Comparison of ENCODE assay signal across 18 cellular contexts in genomic region chr12:51437471-51437870, GRCh38. TPM values are rescaled to one million over a fixed set of nuclear protein-coding genes. Genes with fewer than 3 reads are reported as not detected.
DNase-seq lines count a peak whose midpoint lies in the region; ATAC-seq, FAIRE-seq and TF ChIP-seq lines count a peak whose summit lies in the region.
"Had no signal": no experiment of that assay in that cellular context is flagged by ENCODE, and none has a peak within 500 bp of the region (broad histone marks: within the 10 kb centered on the region; RNA-seq: fewer than 3 reads in every experiment).

No MANE protein-coding gene starts in this region.

- POLR2A ChIA-PET in activated CD8-positive, alpha-beta T cell treated with anti-CD3 and anti-CD28 coated beads, Interleukin-2, amount 10 ng/mL, durations not matched to agents 7 days and 5 days (lab: Charles Lee): no interaction called here
- POLR2A ChIA-PET in activated CD8-positive, alpha-beta T cell treated with anti-CD3 and anti-CD28 coated beads for 36 hours (lab: Charles Lee): no interaction called here
- POLR2A ChIA-PET in endothelial cell of umbilical vein (lab: Charles Lee): no interaction called here

- no peaks in the 10 kb centered on the region for H3K9me1 ChIP-seq in endothelial cell of umbilical vein (replicated peaks; ENCODE audit: control insufficient read depth, extremely low read depth, insufficient read depth, low read length)

- H3K27ac Mint-ChIP-seq in activated CD8-positive, alpha-beta T cell treated with anti-CD3 and anti-CD28 coated beads, Interleukin-2, amount 10 ng/mL, durations not matched to agents 7 days and 5 days: peak overlapping the region; percentile 18
- no peak overlapping the region for H3K27ac Mint-ChIP-seq in activated CD8-positive, alpha-beta T cell treated with anti-CD3 and anti-CD28 coated beads for 36 hours
- H3K27ac Mint-ChIP-seq in mesothelial cell of epicardium: no peak overlapping the region
- H3K27ac Mint-ChIP-seq: B cell; CD4-positive, alpha-beta T cell; GM23338 had no signal

- peaks cover 48% of the 10 kb centered on the region for H3K4me1 Mint-ChIP-seq in activated CD8-positive, alpha-beta T cell treated with anti-CD3 and anti-CD28 coated beads, Interleukin-2, amount 10 ng/mL, durations not matched to agents 7 days and 5 days (ENCODE audit: low read depth)
- H3K4me1 Mint-ChIP-seq in activated CD8-positive, alpha-beta T cell treated with anti-CD3 and anti-CD28 coated beads for 36 hours (ENCODE audit: low read depth): peaks cover 12% of the 10 kb centered on the region
- H3K4me1 Mint-ChIP-seq in mesothelial cell of epicardium: peaks cover 13% of the 10 kb centered on the region

- CTCF ChIA-PET in activated CD8-positive, alpha-beta T cell treated with anti-CD3 and anti-CD28 coated beads, Interleukin-2, amount 10 ng/mL, durations not matched to agents 7 days and 5 days (lab: Charles Lee): no interaction called here
- CTCF ChIA-PET in activated CD8-positive, alpha-beta T cell treated with anti-CD3 and anti-CD28 coated beads for 36 hours (lab: Charles Lee): interaction anchor here (0.7 to 1.7 kb wide), 4 partner anchors 15 to 95 kb away, joined by 3 to 4 read pairs (median 3); no protein-coding TSS in a partner anchor
- CTCF ChIA-PET in endothelial cell of umbilical vein (lab: Charles Lee): interaction anchor here (1.1 to 1.2 kb wide), 2 partner anchors 16 to 438 kb away, joined by 3 to 4 read pairs; no protein-coding TSS in a partner anchor

- no peaks in the 10 kb centered on the region for H3K4me1 ChIP-seq in endothelial cell of umbilical vein (ENCODE audit: control insufficient read depth, extremely low read depth, insufficient read depth, low read length)
- no peaks in the 10 kb centered on the region for H3K4me1 ChIP-seq in trophoblast cell (ENCODE audit: control insufficient read depth in 1 of 2, insufficient read depth in 2 of 2, low read length in 2 of 2)

- TF ChIP-seq CTCF in activated CD8-positive, alpha-beta T cell treated with anti-CD3 and anti-CD28 coated beads for 36 hours (IDR thresholded peaks at IDR 0.05): no peak
- TF ChIP-seq CTCF in endothelial cell of umbilical vein (IDR thresholded peaks at IDR 0.05; ENCODE audit: extremely low read depth in 1 of 2, insufficient read depth in 1 of 2, low read depth in 1 of 2, low read length in 2 of 2) (no peak), mesothelial cell of epicardium (IDR thresholded peaks at IDR 0.05; ENCODE audit: unreplicated experiment) (no peak)

- no peak overlapping the region for H3K4me3 Mint-ChIP-seq in activated CD8-positive, alpha-beta T cell treated with anti-CD3 and anti-CD28 coated beads, Interleukin-2, amount 10 ng/mL, durations not matched to agents 7 days and 5 days
- H3K4me3 Mint-ChIP-seq in activated CD8-positive, alpha-beta T cell treated with anti-CD3 and anti-CD28 coated beads for 36 hours: no peak overlapping the region
- H3K4me3 Mint-ChIP-seq in mesothelial cell of epicardium: no peak overlapping the region
- H3K4me3 Mint-ChIP-seq: B cell; CD4-positive, alpha-beta T cell; GM23338 had no signal

- no peaks in the 10 kb centered on the region for H3K79me2 ChIP-seq in endothelial cell of umbilical vein (ENCODE audit: control insufficient read depth, insufficient read depth, low read length)
- H3K79me2 ChIP-seq in trophoblast cell (ENCODE audit: control insufficient read depth, insufficient read depth, low read length, poor library complexity): no peaks in the 10 kb centered on the region

- H3K9me3 ChIP-seq in endothelial cell of umbilical vein (replicated peaks; ENCODE audit: control insufficient read depth, insufficient read depth, low read length) (no peaks in the 10 kb centered on the region), trophoblast cell (ENCODE audit: insufficient read depth, low read depth, low read length) (no peaks in the 10 kb centered on the region)

- H3K36me3 Mint-ChIP-seq in activated CD8-positive, alpha-beta T cell treated with anti-CD3 and anti-CD28 coated beads, Interleukin-2, amount 10 ng/mL, durations not matched to agents 7 days and 5 days (ENCODE audit: low read depth): peaks cover 6% of the 10 kb centered on the region
- H3K36me3 Mint-ChIP-seq in activated CD8-positive, alpha-beta T cell treated with anti-CD3 and anti-CD28 coated beads for 36 hours (ENCODE audit: low read depth): no peaks in the 10 kb centered on the region
- H3K36me3 Mint-ChIP-seq in mesothelial cell of epicardium: no peaks in the 10 kb centered on the region

- H2AK5ac ChIP-seq in trophoblast cell (ENCODE audit: low read length): no peak overlapping the region

- no peak for TF ChIP-seq POLR2A in endothelial cell of umbilical vein (IDR thresholded peaks at IDR 0.05; ENCODE audit: low read depth, low read length)

- no peak overlapping the region for H4K12ac ChIP-seq in trophoblast cell (ENCODE audit: low read depth, low read length)

- H2BK120ac ChIP-seq in trophoblast cell (ENCODE audit: insufficient read depth, low read length, poor library complexity): no peak overlapping the region

- H3K9ac ChIP-seq in endothelial cell of umbilical vein (replicated peaks; ENCODE audit: extremely low read depth, insufficient read depth, low read length): no peak overlapping the region
- H3K9ac ChIP-seq in trophoblast cell (ENCODE audit: low read length): no peak overlapping the region

- H3K23ac ChIP-seq in trophoblast cell (ENCODE audit: low read length): no peak overlapping the region

- intact Hi-C loops in activated CD8-positive, alpha-beta T cell treated with anti-CD3 and anti-CD28 coated beads for 36 hours (cut with micrococcal nuclease): no loop called here
- intact Hi-C loops in endothelial cell of umbilical vein (cut with micrococcal nuclease): no loop called here

- no peak overlapping the region for H3K18ac ChIP-seq in trophoblast cell (ENCODE audit: low read length)

- no peak overlapping the region for H2BK5ac ChIP-seq in trophoblast cell (ENCODE audit: low read depth, low read length, poor library complexity)

- WGBS in trophoblast cell (ENCODE audit: extremely low coverage, insufficient coverage, insufficient read length): no CpG with 5 or more reads among the region's 2 CpGs

- no peak overlapping the region for H4K91ac ChIP-seq in trophoblast cell (ENCODE audit: low read depth, low read length)

- no peak overlapping the region for H4K8ac ChIP-seq in trophoblast cell (ENCODE audit: low read depth, low read length)

- no peak for ATAC-seq in activated CD8-positive, alpha-beta T cell treated with anti-CD3 and anti-CD28 coated beads, Interleukin-2, amount 10 ng/mL, durations not matched to agents 7 days and 5 days
- ATAC-seq in activated CD8-positive, alpha-beta T cell treated with anti-CD3 and anti-CD28 coated beads for 36 hours: no peak
- no peak for ATAC-seq in HG03565 (IDR thresholded peaks at IDR 0.05; ENCODE audit: unreplicated experiment)
- ATAC-seq: GM23338 had no signal

- H3K4me2 ChIP-seq in endothelial cell of umbilical vein (ENCODE audit: insufficient read depth, low read length) (no peak overlapping the region), trophoblast cell (ENCODE audit: low read length) (no peak overlapping the region)
- H3K4me2 ChIP-seq: GM23338 had no signal

- H3K4me3 ChIP-seq in endothelial cell of umbilical vein (replicated peaks in 1 of 3; ENCODE audit: insufficient read depth in 1 of 3, low read depth in 1 of 3, low read length in 3 of 3) (no peak overlapping the region), trophoblast cell (ENCODE audit: low read depth, low read length) (no peak overlapping the region)
- H3K4me3 ChIP-seq: GM23338 had no signal

- H3K9me3 Mint-ChIP-seq in activated CD8-positive, alpha-beta T cell treated with anti-CD3 and anti-CD28 coated beads, Interleukin-2, amount 10 ng/mL, durations not matched to agents 7 days and 5 days (ENCODE audit: insufficient read depth): no peaks in the 10 kb centered on the region
- H3K9me3 Mint-ChIP-seq in activated CD8-positive, alpha-beta T cell treated with anti-CD3 and anti-CD28 coated beads for 36 hours: no peaks in the 10 kb centered on the region
- peaks cover 7% of the 10 kb centered on the region for H3K9me3 Mint-ChIP-seq in mesothelial cell of epicardium
- H3K9me3 Mint-ChIP-seq: CD4-positive, alpha-beta T cell; GM23338 had no signal

- DNase-seq in activated CD8-positive, alpha-beta T cell treated with anti-CD3 and anti-CD28 coated beads, Interleukin-2, amount 10 ng/mL, durations not matched to agents 7 days and 5 days: no peak
- no peak for DNase-seq in activated CD8-positive, alpha-beta T cell treated with anti-CD3 and anti-CD28 coated beads for 36 hours
- DNase-seq in NCI-H774 (lab: John Stamatoyannopoulos, UW): peak; percentile 45
- DNase-seq in endothelial cell of umbilical vein (ENCODE audit: low read depth, low spot score): peak; percentile 55
- DNase-seq in trophoblast cell: no peak
- no peak for DNase-seq in activated CD8-positive, alpha-beta memory T cell treated with anti-CD3 and anti-CD28 coated beads, Interleukin-2, amount 50 U/mL, for 4 hours
- no peak for DNase-seq in mesothelial cell of epicardium (ENCODE audit: low spot score in 2 of 2, unreplicated experiment in 2 of 2)
- DNase-seq: ACHN; C1 segment of cervical spinal cord; Calu3; CD4-positive, alpha-beta T cell; DMS79; H7 had no signal

- dilution Hi-C loops in endothelial cell of umbilical vein (cut with MboI; ENCODE audit: extremely low pct_ligation_motif_present, low sequenced_read_pairs): no loop called here

- H4K20me1 ChIP-seq in endothelial cell of umbilical vein (replicated peaks; ENCODE audit: control insufficient read depth, extremely low read depth, insufficient read depth, low read length): no peaks in the 10 kb centered on the region

- H3K4ac ChIP-seq in trophoblast cell (ENCODE audit: low read depth, low read length): peak overlapping the region; percentile 40

- no peak overlapping the region for H3K14ac ChIP-seq in trophoblast cell (ENCODE audit: low read length)

- H3K36me3 ChIP-seq in endothelial cell of umbilical vein (ENCODE audit: control insufficient read depth in 2 of 2, extremely low read depth in 1 of 2, insufficient read depth in 2 of 2, low read length in 2 of 2) (no peaks in the 10 kb centered on the region), trophoblast cell (ENCODE audit: control insufficient read depth in 1 of 2, insufficient read depth in 2 of 2, low read length in 2 of 2) (peaks cover 10 to 27% of the 10 kb centered on the region in 2 experiments)

- no peak overlapping the region for H2BK12ac ChIP-seq in trophoblast cell (ENCODE audit: low read length)

- H3K27ac ChIP-seq in endothelial cell of umbilical vein (ENCODE audit: insufficient read depth, low read depth, low read length) (no peak overlapping the region), trophoblast cell (ENCODE audit: low read depth, low read length) (no peak overlapping the region)
- H3K27ac ChIP-seq: HL-60 had no signal

- H3K27me3 Mint-ChIP-seq in activated CD8-positive, alpha-beta T cell treated with anti-CD3 and anti-CD28 coated beads, Interleukin-2, amount 10 ng/mL, durations not matched to agents 7 days and 5 days (ENCODE audit: low read depth): peaks cover 5% of the 10 kb centered on the region
- no peaks in the 10 kb centered on the region for H3K27me3 Mint-ChIP-seq in activated CD8-positive, alpha-beta T cell treated with anti-CD3 and anti-CD28 coated beads for 36 hours
- no peaks in the 10 kb centered on the region for H3K27me3 Mint-ChIP-seq in mesothelial cell of epicardium (ENCODE audit: low read depth)
- H3K27me3 Mint-ChIP-seq: B cell; CD4-positive, alpha-beta T cell had no signal

- FAIRE-seq in endothelial cell of umbilical vein (lab: Jason Lieb, UNC): no peak
- FAIRE-seq: GM12892 had no signal

- H2AFZ ChIP-seq in endothelial cell of umbilical vein (ENCODE audit: low read depth, low read length) (no peak overlapping the region), trophoblast cell (ENCODE audit: insufficient read depth, low read length, poor library complexity) (no peak overlapping the region)
- H2AFZ ChIP-seq: GM23338 had no signal

- no TSS peak for BruUV-seq in endothelial cell of umbilical vein (replicated peaks; lab: Mats Ljungman, UMichigan)

- H3K27me3 ChIP-seq in endothelial cell of umbilical vein (ENCODE audit: control insufficient read depth in 2 of 2, insufficient read depth in 2 of 2, low read length in 2 of 2) (peaks cover 0 to 3% of the 10 kb centered on the region in 2 experiments), trophoblast cell (ENCODE audit: insufficient read depth, low read length) (no peaks in the 10 kb centered on the region)

- no peaks in the 10 kb centered on the region for H3K79me1 ChIP-seq in trophoblast cell (ENCODE audit: low read length)

RNA-seq across cellular contexts. Expression of gene SLC4A8, which starts 12.8 kb away (rescaled TPM):
- 10 to 100 TPM; 11.4 to 12.6 TPM for total RNA-seq in activated CD8-positive, alpha-beta T cell treated with anti-CD3 and anti-CD28 coated beads, Interleukin-2, amount 10 ng/mL, durations not matched to agents 7 days and 5 days
- 1 to 10 TPM; 1.1 to 2.7 TPM for total RNA-seq in activated CD8-positive, alpha-beta T cell treated with anti-CD3 and anti-CD28 coated beads for 36 hours
- total RNA-seq in endothelial cell of umbilical vein (7.1 and 9.7 TPM in 2 replicates), mesothelial cell of epicardium (17.5 to 21.2 TPM (median 17.6 TPM) in 3 replicates)
- 3.0 and 4.7 TPM in 2 replicates for polyA plus RNA-seq in endothelial cell of umbilical vein
- 2.4 and 3.2 TPM in 2 replicates for polyA plus RNA-seq in endothelial cell of umbilical vein (2011; cell fraction: cytosol; rRNA removed)
- polyA plus RNA-seq in endothelial cell of umbilical vein (2011; cell fraction: nucleus; rRNA removed): 6.9 and 7.4 TPM in 2 replicates
- polyA plus RNA-seq in endothelial cell of umbilical vein (2012): 2.6 and 5.2 TPM in 2 replicates
- 8.2 and 13.0 TPM in 2 replicates for polyA minus RNA-seq in endothelial cell of umbilical vein
- polyA minus RNA-seq in endothelial cell of umbilical vein (2011; cell fraction: cytosol; rRNA and poly(A)+ RNA removed): not detected
- polyA minus RNA-seq in endothelial cell of umbilical vein (2011; cell fraction: nucleus; rRNA and poly(A)+ RNA removed): 9.4 and 11.9 TPM in 2 replicates
- 46.9 and 48.0 TPM in 2 replicates for polyA plus RNA-seq in trophoblast cell (2013)

RNA-seq across cellular contexts. Expression of gene GALNT6, which starts 46.3 kb away (rescaled TPM):
- 10 to 100 TPM; 40.4 to 43.1 TPM for total RNA-seq in activated CD8-positive, alpha-beta T cell treated with anti-CD3 and anti-CD28 coated beads, Interleukin-2, amount 10 ng/mL, durations not matched to agents 7 days and 5 days
- 10 to 100 TPM; 18.0 to 22.3 TPM for total RNA-seq in activated CD8-positive, alpha-beta T cell treated with anti-CD3 and anti-CD28 coated beads for 36 hours
- total RNA-seq in endothelial cell of umbilical vein (38.3 and 39.2 TPM in 2 replicates), mesothelial cell of epicardium (12.8 to 14.3 TPM (median 13.8 TPM) in 3 replicates)
- polyA plus RNA-seq in endothelial cell of umbilical vein: 13.8 and 18.7 TPM in 2 replicates
- polyA plus RNA-seq in endothelial cell of umbilical vein (2011; cell fraction: cytosol; rRNA removed): 18.8 and 20.6 TPM in 2 replicates
- 14.1 and 16.7 TPM in 2 replicates for polyA plus RNA-seq in endothelial cell of umbilical vein (2011; cell fraction: nucleus; rRNA removed)
- 24.9 and 66.5 TPM in 2 replicates for polyA plus RNA-seq in endothelial cell of umbilical vein (2012)
- polyA minus RNA-seq in endothelial cell of umbilical vein: 22.0 and 25.6 TPM in 2 replicates
- polyA minus RNA-seq in endothelial cell of umbilical vein (2011; cell fraction: cytosol; rRNA and poly(A)+ RNA removed): not detected
- polyA minus RNA-seq in endothelial cell of umbilical vein (2011; cell fraction: nucleus; rRNA and poly(A)+ RNA removed): 13.3 and 16.1 TPM in 2 replicates
- polyA plus RNA-seq in trophoblast cell (2013): 65.5 and 68.0 TPM in 2 replicates

Comparison
In these comparisons a context has a peak if more than half of its experiments do, and no peak if none do; other contexts are left out.
1. DNase-seq: peak in NCI-H774 (single experiment) and endothelial cell of umbilical vein (single experiment); none in activated CD8-positive, alpha-beta T cell treated with anti-CD3 and anti-CD28 coated beads, Interleukin-2, amount 10 ng/mL, durations not matched to agents 7 days and 5 days (single experiment), activated CD8-positive, alpha-beta T cell treated with anti-CD3 and anti-CD28 coated beads for 36 hours (single experiment), trophoblast cell (0 of 2), activated CD8-positive, alpha-beta memory T cell treated with anti-CD3 and anti-CD28 coated beads, Interleukin-2, amount 50 U/mL, for 4 hours (single experiment) and mesothelial cell of epicardium (0 of 2).